8 cellular contexts compared by ENCODE assay signal in genomic region chr1:16082283-16083038, GRCh38. TPM values are rescaled to one million over a fixed set of nuclear protein-coding genes. Genes with fewer than 3 reads are reported as not detected.
DNase-seq lines count a peak whose midpoint lies in the region; ATAC-seq and TF ChIP-seq lines count a peak whose summit lies in the region.

No MANE protein-coding gene starts in this region.

- H3K4me1 ChIP-seq in esophagus (ENCODE audit: control insufficient read depth in 2 of 2, insufficient read depth in 2 of 2, low read length in 1 of 2) (peaks cover 2 to 15% of the 10 kb centered on the region in 2 donors), tibial nerve (peaks cover 0 to 24% (median 3%) of the 10 kb centered on the region in 4 donors)

- DNase-seq in Right ventricle myocardium inferior (ENCODE audit: missing footprints) (peak; percentile 82), cardiac septum (ENCODE audit: low spot score) (no peak), NCI-H82 (lab: John Stamatoyannopoulos, UW) (peak; percentile 91), nephron progenitor cell (peak; percentile 81), tibial nerve (ENCODE audit: low spot score in 2 of 2) (peak; percentile 44 to 64)
- DNase-seq in activated CD8-positive, alpha-beta memory T cell treated with anti-CD3 and anti-CD28 coated beads, Interleukin-2, amount 50 U/mL, for 4 hours, result peak; percentile 59

- H3K4me1 Mint-ChIP-seq in nephron progenitor cell, result peaks cover 17% of the 10 kb centered on the region

- no peaks in the 10 kb centered on the region for H3K9me3 Mint-ChIP-seq in nephron progenitor cell

- no peak overlapping the region for H3K4me3 Mint-ChIP-seq in nephron progenitor cell

- H3K36me3 Mint-ChIP-seq in nephron progenitor cell (ENCODE audit: low read depth), result no peaks in the 10 kb centered on the region

- H3K9me3 ChIP-seq in esophagus (ENCODE audit: control insufficient read depth in 2 of 2, insufficient read depth in 1 of 2, low read depth in 1 of 2, low read length in 1 of 2) (no peaks in the 10 kb centered on the region), tibial nerve (no peaks in the 10 kb centered on the region)

- ATAC-seq in Right ventricle myocardium inferior (peak; percentile 40), HG02763 (IDR thresholded peaks at IDR 0.05; ENCODE audit: unreplicated experiment) (no peak)

- WGBS in esophagus, 2 donors, result 60 to 68% methylated on average over 9 of the region's 9 CpGs
- WGBS in tibial nerve, 2 donors, result 60 to 76% methylated on average over 9 of the region's 9 CpGs

- H3K27ac Mint-ChIP-seq in nephron progenitor cell, result no peak overlapping the region

- H3K27me3 ChIP-seq in esophagus (ENCODE audit: control insufficient read depth in 1 of 2, insufficient read depth in 2 of 2, low read length in 2 of 2) (no peaks in the 10 kb centered on the region), tibial nerve (no peaks in the 10 kb centered on the region)

- TF ChIP-seq CTCF in nephron progenitor cell (IDR thresholded peaks at IDR 0.05) (peak; percentile 85), tibial nerve (IDR thresholded peaks at IDR 0.05) (peak; percentile 76 to 87 (median 81))

- no peak overlapping the region for H3K4me3 ChIP-seq in esophagus (ENCODE audit: low read depth in 1 of 2, low read length in 2 of 2)
- no peak overlapping the region for H3K4me3 ChIP-seq in tibial nerve

- peak overlapping the region; percentile 55 to 81 for H3K27ac ChIP-seq in esophagus (ENCODE audit: low read depth in 2 of 2, low read length in 1 of 2)
- H3K27ac ChIP-seq in tibial nerve, result peak overlapping the region in 1 of 4 donors; percentile 50

- peaks cover 3% of the 10 kb centered on the region for H3K27me3 Mint-ChIP-seq in nephron progenitor cell (ENCODE audit: low read depth, poor library complexity)

- no peak for TF ChIP-seq POLR2A in tibial nerve (IDR thresholded peaks at IDR 0.05)

- intact Hi-C loops in Right ventricle myocardium inferior (cut with DNase I), result loop anchor here (2.0 kb wide), 1 partner anchor 72 kb away; no protein-coding TSS in a partner anchor
- intact Hi-C loops in cardiac septum (cut with DNase I), result loop anchor here (1.0 to 2.0 kb wide), 3 partner anchors 72 to 280 kb away; no protein-coding TSS in a partner anchor

- H3K36me3 ChIP-seq in esophagus (ENCODE audit: control insufficient read depth in 2 of 2, insufficient read depth in 2 of 2, low read length in 1 of 2) (no peaks in the 10 kb centered on the region), tibial nerve (no peaks in the 10 kb centered on the region)

- TF ChIP-seq EP300 in tibial nerve (IDR thresholded peaks at IDR 0.05), result no peak

RNA-seq across cellular contexts. Expression of gene FAM131C, which starts 9.0 kb away (rescaled TPM):
- total RNA-seq in Right ventricle myocardium inferior (5.9 TPM), cardiac septum (3.0 TPM), tibial nerve (not detected)
- under 1 TPM; 0.38 to 0.45 TPM for polyA plus RNA-seq in esophagus

RNA-seq across cellular contexts. Expression of gene CLCNKB, which starts 38.9 kb away (rescaled TPM):
- total RNA-seq in Right ventricle myocardium inferior, result 2.2 TPM
- 2.0 TPM for total RNA-seq in cardiac septum
- polyA plus RNA-seq in esophagus, result under 1 TPM in 1 of 2 donors, not detected in 1; 0.06 TPM
- 1 to 10 TPM in 1 of 4 donors, under 1 TPM in 2, not detected in 1; 0.39 to 3.1 (median 0.44) TPM for total RNA-seq in tibial nerve
